ENCODE assay signal across 33 cellular contexts in genomic region chr13:31072041-31072440, GRCh38.
DNase-seq lines count a peak whose midpoint lies in the region; ATAC-seq, FAIRE-seq and TF ChIP-seq lines count a peak whose summit lies in the region.
"Had no signal": no experiment of that assay in that cellular context is flagged by ENCODE, and none has a peak within 500 bp of the region (broad histone marks: within the 10 kb centered on the region; RNA-seq: fewer than 3 reads in every experiment).

No MANE protein-coding gene starts in this region.

- peaks cover 5% of the 10 kb centered on the region; the same call in 1 of the 2 replicates for H3F3A ChIP-seq in GM23248 (ENCODE audit: insufficient read depth)

- POLR2A ChIA-PET in naive thymus-derived CD8-positive, alpha-beta T cell (lab: Charles Lee) = no interaction called here

- peaks cover 28% of the 10 kb centered on the region for H3K4me1 ChIP-seq in GM23248 (ENCODE audit: insufficient read depth)
- peaks cover 17% of the 10 kb centered on the region for H3K4me1 ChIP-seq in astrocyte (ENCODE audit: insufficient read depth, low read length)
- H3K4me1 ChIP-seq: BE2C, esophagus muscularis mucosa, left ventricle myocardium inferior, stomach, thyroid gland, vagina had no signal

- H3K4me2 ChIP-seq in GM23248 (ENCODE audit: unreplicated experiment) (no peak overlapping the region), astrocyte (ENCODE audit: low read length) (no peak overlapping the region)

- H3K27ac ChIP-seq in GM23248 = no peak overlapping the region
- H3K27ac ChIP-seq in astrocyte (ENCODE audit: low read depth, low read length) = no peak overlapping the region
- no peak overlapping the region for H3K27ac ChIP-seq in caudate nucleus (ENCODE audit: low read depth, low read length)
- H3K27ac ChIP-seq: cardiac muscle cell, esophagus muscularis mucosa, left ventricle myocardium inferior, stomach, thyroid gland, vagina, VCaP had no signal

- in situ Hi-C loops in GM23248 (cut with MboI) = no loop called here

- TF ChIP-seq CTCF in astrocyte (IDR thresholded peaks at IDR 0.05; ENCODE audit: insufficient read depth, low read depth, low read length) (no peak), fibroblast of villous mesenchyme (IDR thresholded peaks at IDR 0.05; ENCODE audit: insufficient read depth, low read depth, low read length) (no peak)

- H3K27me3 Mint-ChIP-seq in astrocyte (ENCODE audit: low read depth, unreplicated experiment) = peaks cover 3% of the 10 kb centered on the region
- no peaks in the 10 kb centered on the region for H3K27me3 Mint-ChIP-seq in activated CD4-positive, alpha-beta T cell treated with anti-CD3 and anti-CD28 coated beads, Interleukin-2, amount 10 ng/mL, durations not matched to agents 24 days and 14 days
- H3K27me3 Mint-ChIP-seq in naive thymus-derived CD8-positive, alpha-beta T cell = peaks cover 7 to 14% (median 11%) of the 10 kb centered on the region in 5 donors

- H3K9me3 Mint-ChIP-seq in astrocyte (ENCODE audit: unreplicated experiment) = no peaks in the 10 kb centered on the region
- peaks cover 6% of the 10 kb centered on the region for H3K9me3 Mint-ChIP-seq in activated CD4-positive, alpha-beta T cell treated with anti-CD3 and anti-CD28 coated beads, Interleukin-2, amount 10 ng/mL, durations not matched to agents 24 days and 14 days
- H3K9me3 Mint-ChIP-seq in naive thymus-derived CD8-positive, alpha-beta T cell = peaks cover 0 to 2% (median 0%) of the 10 kb centered on the region in 9 donors
- H3K9me3 Mint-ChIP-seq: endodermal cell; T-helper 2 cell treated with Interferon-gamma antibody and Interleukin-4, amounts not matched to agents 5 μg/mL and 100 μg/mL, for 36 hours had no signal

- intact Hi-C loops in activated CD4-positive, alpha-beta T cell treated with anti-CD3 and anti-CD28 coated beads, Interleukin-2, amount 10 ng/mL, durations not matched to agents 24 days and 14 days (cut with micrococcal nuclease) = loop anchor here (5.0 kb wide), 1 partner anchor 60 kb away; no protein-coding TSS in a partner anchor

- peaks cover 31% of the 10 kb centered on the region for H3K4me1 Mint-ChIP-seq in astrocyte (ENCODE audit: low read depth, unreplicated experiment)
- peaks cover 15% of the 10 kb centered on the region for H3K4me1 Mint-ChIP-seq in activated CD4-positive, alpha-beta T cell treated with anti-CD3 and anti-CD28 coated beads, Interleukin-2, amount 10 ng/mL, durations not matched to agents 24 days and 14 days
- H3K4me1 Mint-ChIP-seq in naive thymus-derived CD8-positive, alpha-beta T cell = peaks cover 0 to 3% (median 0%) of the 10 kb centered on the region in 4 donors

- DNase-seq in A172 (ENCODE audit: low spot score) = peak; percentile 7
- DNase-seq in GM23248 = peak; percentile 60
- DNase-seq in astrocyte (ENCODE audit: low read depth) = peak; percentile 27
- peak; percentile 20 for DNase-seq in fibroblast of villous mesenchyme (ENCODE audit: low read depth)
- DNase-seq in activated CD4-positive, alpha-beta T cell treated with anti-CD3 and anti-CD28 coated beads, Interleukin-2, amount 10 ng/mL, durations not matched to agents 24 days and 14 days = no peak
- DNase-seq in caudate nucleus (lab: John Stamatoyannopoulos, UW) = no peak
- DNase-seq in naive thymus-derived CD8-positive, alpha-beta T cell = no peak
- DNase-seq in NOMO-1 (lab: John Stamatoyannopoulos, UW; ENCODE audit: unreplicated experiment in 2 of 2) = no peak
- DNase-seq: activated CD4-positive, alpha-beta T cell treated with anti-CD3 and anti-CD28 coated beads for 48 hours; activated naive CD4-positive, alpha-beta T cell; activated T-cell treated with anti-CD3 and anti-CD28 coated beads, Interleukin-2, amount 50 U/mL, for 48 hours; BE2C; cortex of kidney; DMS153; endodermal cell; GF-D8; Karpas-422; left ventricle myocardium inferior; naive thymus-derived CD4-positive, alpha-beta T cell; NCI-H1694; NCI-H510A; OCI-M1; stimulated activated CD4-positive, alpha-beta T cell treated with anti-CD3 and anti-CD28 coated beads, Interleukin-2, amount 100 ng/mL, for 24 hours; stomach; thyroid gland had no signal

- no peaks in the 10 kb centered on the region for H3K36me3 ChIP-seq in GM23248 (ENCODE audit: low read depth)
- no peaks in the 10 kb centered on the region for H3K36me3 ChIP-seq in astrocyte (ENCODE audit: insufficient read depth, low read length)
- H3K36me3 ChIP-seq: BE2C, cardiac muscle cell, esophagus muscularis mucosa, left ventricle myocardium inferior, stomach, thyroid gland, vagina had no signal

- WGBS in GM23248 (ENCODE audit: low coverage in 1 of 2, low lambda C conversion rate in 2 of 2, missing lambda C conversion rate in 2 of 2), 2 experiments = 78 to 79% methylated on average over 3 of the region's 3 CpGs

- H3K9ac ChIP-seq in GM23248 = no peak overlapping the region
- no peak overlapping the region for H3K9ac ChIP-seq in astrocyte (ENCODE audit: low read length)

- H2AFZ ChIP-seq in GM23248 (no peak overlapping the region), astrocyte (ENCODE audit: low read depth, low read length) (no peak overlapping the region)

- FAIRE-seq in astrocyte (lab: Jason Lieb, UNC) = no peak
- FAIRE-seq: A204.1, GM18507, islet of Langerhans had no signal

- no peak for ATAC-seq in naive thymus-derived CD8-positive, alpha-beta T cell
- ATAC-seq: naive thymus-derived CD4-positive, alpha-beta T cell had no signal

- H4K20me1 ChIP-seq in GM23248 (ENCODE audit: insufficient read depth) (no peaks in the 10 kb centered on the region), astrocyte (ENCODE audit: insufficient read depth, low read length) (no peaks in the 10 kb centered on the region)

- H3K36me3 Mint-ChIP-seq in astrocyte (ENCODE audit: low read depth, unreplicated experiment) = no peaks in the 10 kb centered on the region
- H3K36me3 Mint-ChIP-seq in activated CD4-positive, alpha-beta T cell treated with anti-CD3 and anti-CD28 coated beads, Interleukin-2, amount 10 ng/mL, durations not matched to agents 24 days and 14 days (ENCODE audit: low read depth) = no peaks in the 10 kb centered on the region
- H3K36me3 Mint-ChIP-seq in naive thymus-derived CD8-positive, alpha-beta T cell = no peaks in the 10 kb centered on the region

- H3K79me2 ChIP-seq in GM23248 (ENCODE audit: insufficient read depth) = no peaks in the 10 kb centered on the region
- no peaks in the 10 kb centered on the region for H3K79me2 ChIP-seq in astrocyte (ENCODE audit: insufficient read depth, low read length)

- peaks cover 9% of the 10 kb centered on the region for H3K27me3 ChIP-seq in GM23248 (replicated peaks; ENCODE audit: insufficient read depth)
- peaks cover 6% of the 10 kb centered on the region for H3K27me3 ChIP-seq in astrocyte (ENCODE audit: insufficient read depth, low read length)
- H3K27me3 ChIP-seq: BE2C, cardiac muscle cell, esophagus muscularis mucosa, stomach, thyroid gland, vagina had no signal

- H3K27ac Mint-ChIP-seq in astrocyte (ENCODE audit: unreplicated experiment) = no peak overlapping the region
- no peak overlapping the region for H3K27ac Mint-ChIP-seq in activated CD4-positive, alpha-beta T cell treated with anti-CD3 and anti-CD28 coated beads, Interleukin-2, amount 10 ng/mL, durations not matched to agents 24 days and 14 days
- H3K27ac Mint-ChIP-seq in naive thymus-derived CD8-positive, alpha-beta T cell = no peak overlapping the region
- H3K27ac Mint-ChIP-seq: endodermal cell; naive thymus-derived CD4-positive, alpha-beta T cell; T-helper 2 cell treated with Interferon-gamma antibody and Interleukin-4, amounts not matched to agents 5 μg/mL and 100 μg/mL, for 36 hours had no signal

- H3K9me3 ChIP-seq in GM23248 (ENCODE audit: low read depth) = no peaks in the 10 kb centered on the region
- H3K9me3 ChIP-seq in astrocyte (ENCODE audit: insufficient read depth, low read depth, low read length) = no peaks in the 10 kb centered on the region
- H3K9me3 ChIP-seq: BE2C, esophagus muscularis mucosa, left ventricle myocardium inferior, stomach, thyroid gland, vagina had no signal

- no peak overlapping the region for H3K4me3 ChIP-seq in GM23248
- no peak overlapping the region for H3K4me3 ChIP-seq in astrocyte (ENCODE audit: insufficient read depth, low read depth, low read length)
- H3K4me3 ChIP-seq in fibroblast of villous mesenchyme (ENCODE audit: low read depth, low read length) = no peak overlapping the region
- H3K4me3 ChIP-seq: cardiac muscle cell, esophagus muscularis mucosa, left ventricle myocardium inferior, stomach, thyroid gland, vagina had no signal

- H3K9me2 ChIP-seq in GM23248 (ENCODE audit: insufficient read depth) = no peaks in the 10 kb centered on the region

- no peak overlapping the region for H3K4me3 Mint-ChIP-seq in astrocyte (ENCODE audit: unreplicated experiment)
- H3K4me3 Mint-ChIP-seq in activated CD4-positive, alpha-beta T cell treated with anti-CD3 and anti-CD28 coated beads, Interleukin-2, amount 10 ng/mL, durations not matched to agents 24 days and 14 days = no peak overlapping the region
- H3K4me3 Mint-ChIP-seq in naive thymus-derived CD8-positive, alpha-beta T cell = no peak overlapping the region
- H3K4me3 Mint-ChIP-seq: endodermal cell; naive thymus-derived CD4-positive, alpha-beta T cell; T-helper 2 cell treated with Interferon-gamma antibody and Interleukin-4, amounts not matched to agents 5 μg/mL and 100 μg/mL, for 36 hours had no signal

Comparison
In these comparisons a context has a peak if more than half of its experiments do, and no peak if none do; other contexts are left out.
1. DNase-seq: peak in A172 (single experiment), GM23248 (single experiment), astrocyte (single experiment) and fibroblast of villous mesenchyme (single experiment); none in activated CD4-positive, alpha-beta T cell treated with anti-CD3 and anti-CD28 coated beads, Interleukin-2, amount 10 ng/mL, durations not matched to agents 24 days and 14 days (single experiment), caudate nucleus (0 of 61), naive thymus-derived CD8-positive, alpha-beta T cell (0 of 10) and NOMO-1 (0 of 2).